Comparison of ENCODE assay signal across 18 cellular contexts in the genomic region with DNA sequence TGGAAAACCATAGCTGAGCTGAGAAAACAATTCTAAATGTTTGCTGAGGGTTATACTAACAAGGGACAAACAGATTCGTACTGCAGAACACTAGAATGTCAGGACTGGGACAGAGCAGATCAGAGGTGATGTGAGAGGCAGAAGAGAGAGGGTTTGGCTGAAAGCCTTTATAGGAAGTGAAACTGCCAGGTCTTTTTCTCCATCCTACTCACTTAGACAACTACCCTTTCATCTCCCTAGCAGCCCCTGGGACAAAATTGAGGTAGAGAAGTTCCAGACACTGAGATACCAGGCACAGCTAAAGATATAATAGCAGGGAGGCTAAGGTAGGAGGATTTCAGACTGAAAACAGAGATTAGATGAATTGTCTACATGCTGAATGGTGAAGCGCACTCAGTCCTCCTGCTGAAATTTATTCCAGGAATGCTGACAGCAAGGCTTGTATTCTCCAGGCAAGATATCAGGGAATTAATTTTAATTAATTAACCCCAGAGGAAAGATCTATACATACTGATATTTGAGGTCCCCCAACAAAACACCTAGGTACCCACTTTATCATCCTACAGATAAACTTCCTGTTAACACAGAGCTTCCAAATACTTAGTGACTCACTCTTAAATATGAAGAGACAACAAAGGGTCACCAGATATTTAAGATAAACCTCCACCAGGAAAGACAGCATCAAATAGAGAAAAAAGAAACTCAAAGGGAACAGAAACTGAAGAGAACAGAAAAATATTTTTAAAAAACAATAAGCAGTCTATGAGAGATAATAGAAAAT. TPM values are rescaled to one million over a fixed set of nuclear protein-coding genes. Genes with fewer than 3 reads are reported as not detected.
DNase-seq lines count a peak whose midpoint lies in the region; ATAC-seq and TF ChIP-seq lines count a peak whose summit lies in the region.
"Had no signal": no experiment of that assay in that cellular context is flagged by ENCODE, and none has a peak within 500 bp of the region (broad histone marks: within the 10 kb centered on the region; RNA-seq: fewer than 3 reads in every experiment).

No MANE protein-coding gene starts in this region.

- intact Hi-C loops in activated B cell treated with CpG ODN at 0.5 μM for 24 hours (cut with micrococcal nuclease): loop anchor here (5.0 kb wide), 1 partner anchor 102 kb away; no protein-coding TSS in a partner anchor
- intact Hi-C loops in natural killer cell (cut with micrococcal nuclease): no loop called here
- intact Hi-C loops in Right ventricle myocardium superior (cut with DNase I): loop anchor here (10.0 kb wide), 2 partner anchors 50 to 190 kb away; no protein-coding TSS in a partner anchor

- CTCF ChIA-PET in activated B cell treated with CpG ODN at 0.5 μM for 24 hours (lab: Charles Lee): interaction anchor here (0.6 to 1.0 kb wide), 2 partner anchors 333 to 394 kb away, joined by 3 read pairs; no protein-coding TSS in a partner anchor

- H2AFZ ChIP-seq in Karpas-422 (ENCODE audit: low read length): no peak overlapping the region

- H3K9me3 ChIP-seq in Karpas-422 (ENCODE audit: low read length) (no peaks in the 10 kb centered on the region), right atrium auricular region (no peaks in the 10 kb centered on the region)
- H3K9me3 ChIP-seq: SJSA1 had no signal

- no peaks in the 10 kb centered on the region for H3K79me2 ChIP-seq in Karpas-422 (ENCODE audit: low read length)

- H3K4me3 Mint-ChIP-seq in activated B cell treated with CpG ODN at 0.5 μM for 24 hours (no peak overlapping the region), natural killer cell (no peak overlapping the region)
- H3K4me3 Mint-ChIP-seq: nephron; stimulated activated naive CD8-positive, alpha-beta T cell treated with anti-CD3 and anti-CD28 coated beads, Interleukin-15, Interleukin-2, amounts not matched to agents 100 ng/mL and 50 ng/mL, for 24 hours had no signal

- H3K27ac Mint-ChIP-seq in activated B cell treated with CpG ODN at 0.5 μM for 24 hours (no peak overlapping the region), natural killer cell (no peak overlapping the region)
- H3K27ac Mint-ChIP-seq: nephron; stimulated activated naive CD8-positive, alpha-beta T cell treated with anti-CD3 and anti-CD28 coated beads, Interleukin-15, Interleukin-2, amounts not matched to agents 100 ng/mL and 50 ng/mL, for 24 hours had no signal

- H3K4me1 Mint-ChIP-seq in activated B cell treated with CpG ODN at 0.5 μM for 24 hours: peaks cover 12% of the 10 kb centered on the region
- H3K4me1 Mint-ChIP-seq in natural killer cell: peaks cover 4 to 5% of the 10 kb centered on the region in 2 donors

- no peaks in the 10 kb centered on the region for H3K27me3 ChIP-seq in Karpas-422 (ENCODE audit: low read length)
- no peaks in the 10 kb centered on the region for H3K27me3 ChIP-seq in right atrium auricular region
- H3K27me3 ChIP-seq: SJSA1 had no signal

- no peak overlapping the region for H3K27ac ChIP-seq in Karpas-422 (ENCODE audit: low read length)
- H3K27ac ChIP-seq in right atrium auricular region: no peak overlapping the region
- H3K27ac ChIP-seq: epithelial cell of prostate, SJSA1, VCaP had no signal

- H3K9ac ChIP-seq in Karpas-422 (ENCODE audit: low read length): no peak overlapping the region

- H3K9me3 Mint-ChIP-seq in activated B cell treated with CpG ODN at 0.5 μM for 24 hours (no peaks in the 10 kb centered on the region), natural killer cell (no peaks in the 10 kb centered on the region)
- H3K9me3 Mint-ChIP-seq: nephron; stimulated activated naive CD8-positive, alpha-beta T cell treated with anti-CD3 and anti-CD28 coated beads, Interleukin-15, Interleukin-2, amounts not matched to agents 100 ng/mL and 50 ng/mL, for 24 hours had no signal

- no peak overlapping the region for H3K4me3 ChIP-seq in Karpas-422 (ENCODE audit: low read length)
- no peak overlapping the region for H3K4me3 ChIP-seq in right atrium auricular region
- H3K4me3 ChIP-seq: SJSA1 had no signal

- TF ChIP-seq CTCF in activated B cell treated with CpG ODN at 0.5 μM for 24 hours (IDR thresholded peaks at IDR 0.05): no peak
- no peak for TF ChIP-seq CTCF in natural killer cell (IDR thresholded peaks at IDR 0.05)
- TF ChIP-seq CTCF in right atrium auricular region (IDR thresholded peaks at IDR 0.05): no peak

- POLR2A ChIA-PET in activated B cell treated with CpG ODN at 0.5 μM for 24 hours (lab: Charles Lee): interaction anchor here (0.8 to 4.8 kb wide), 2 partner anchors 12 to 18 kb away, joined by 3 to 18 read pairs; a partner anchor contains a TSS

- peaks cover 4% of the 10 kb centered on the region for H3K27me3 Mint-ChIP-seq in activated B cell treated with CpG ODN at 0.5 μM for 24 hours
- peaks cover 8 to 27% of the 10 kb centered on the region in 2 donors for H3K27me3 Mint-ChIP-seq in natural killer cell (ENCODE audit: low read depth in 2 of 2)

- peaks cover 13% of the 10 kb centered on the region for H3K4me1 ChIP-seq in Karpas-422 (ENCODE audit: low read length)
- no peaks in the 10 kb centered on the region for H3K4me1 ChIP-seq in right atrium auricular region

- ATAC-seq in GM18868 (IDR thresholded peaks at IDR 0.05; ENCODE audit: unreplicated experiment) (peak; percentile 67), activated B cell treated with CpG ODN at 0.5 μM for 24 hours (ENCODE audit: low read depth) (peak; percentile 88), natural killer cell (no peak), Right ventricle myocardium superior (ENCODE audit: poor library complexity) (no peak)

- H4K20me1 ChIP-seq in Karpas-422 (ENCODE audit: insufficient read depth, low read depth, low read length): no peaks in the 10 kb centered on the region

- no peak overlapping the region for H3K4me2 ChIP-seq in Karpas-422 (ENCODE audit: low read depth, low read length, poor library complexity, severe bottlenecking)

- DNase-seq in EL: peak; percentile 5
- peak; percentile 73 for DNase-seq in Karpas-422
- no peak for DNase-seq in activated B cell treated with CpG ODN at 0.5 μM for 24 hours
- DNase-seq in natural killer cell: no peak
- DNase-seq in HT-29 (ENCODE audit: low spot score): no peak
- no peak for DNase-seq in right atrium auricular region (ENCODE audit: low spot score)
- no peak for DNase-seq in Right ventricle myocardium superior
- DNase-seq: activated T-cell treated with anti-CD3 and anti-CD28 coated beads for 4 hours, DMS53, KBM-7, NCI-H2081 treated with DMSO at 0.1 percent for 48 hours, NCI-H748 treated with DMSO at 0.1 percent for 48 hours had no signal

- H3K9me2 ChIP-seq in Karpas-422 (replicated peaks; ENCODE audit: insufficient read depth, low read length): no peaks in the 10 kb centered on the region

- H3K36me3 Mint-ChIP-seq in activated B cell treated with CpG ODN at 0.5 μM for 24 hours (ENCODE audit: low read depth) (no peaks in the 10 kb centered on the region), natural killer cell (no peaks in the 10 kb centered on the region)

- no peaks in the 10 kb centered on the region for H3K36me3 ChIP-seq in Karpas-422 (ENCODE audit: insufficient read depth, low read length)
- H3K36me3 ChIP-seq in right atrium auricular region: no peaks in the 10 kb centered on the region
- H3K36me3 ChIP-seq: SJSA1 had no signal

RNA-seq across cellular contexts. Expression of a gene that starts 12.6 kb away (rescaled TPM):
- 63.9 and 83.5 TPM in 2 replicates for total RNA-seq in Karpas-422 (2014; rRNA removed; shearing (Covaris generic); ENCODE audit: low replicate concordance)
- total RNA-seq in activated B cell treated with CpG ODN at 0.5 μM for 24 hours (58.3 and 62.2 TPM in 2 replicates), natural killer cell (10 to 100 TPM; 17.6 to 20.0 (median 17.6) TPM), right atrium auricular region (10 to 100 TPM; 35.1 to 35.6 TPM), Right ventricle myocardium superior (39.0 TPM)
- 64.7 and 74.5 TPM in 2 replicates for total RNA-seq in HT-29 (2014; rRNA removed; shearing (Covaris generic))

Comparison
In these comparisons a context has a peak if more than half of its experiments do, and no peak if none do; other contexts are left out.
1. DNase-seq: peak in EL (single experiment) and Karpas-422 (single experiment); none in activated B cell treated with CpG ODN at 0.5 μM for 24 hours (single experiment), natural killer cell (single experiment), HT-29 (single experiment), right atrium auricular region (single experiment) and Right ventricle myocardium superior (single experiment).
2. ATAC-seq: peak in GM18868 (single experiment) and activated B cell treated with CpG ODN at 0.5 μM for 24 hours (single experiment); none in natural killer cell (0 of 3) and Right ventricle myocardium superior (single experiment).